In genomic region chr15:34584321-34584668, GRCh38 we compare ENCODE assay signal across 9 cellular contexts. TPM values are rescaled to one million over a fixed set of nuclear protein-coding genes. Genes with fewer than 3 reads are reported as not detected.
A peak's percentile ranks its signal among the peaks of the same experiment; 100 is the strongest.
DNase-seq lines count a peak whose midpoint lies in the region; ATAC-seq, FAIRE-seq and TF ChIP-seq lines count a peak whose summit lies in the region.
"Had no signal": no experiment of that assay in that cellular context is flagged by ENCODE, and none has a peak within 500 bp of the region (broad histone marks: within the 10 kb centered on the region; RNA-seq: fewer than 3 reads in every experiment).

No MANE protein-coding gene starts in this region.

- H3K4me1 ChIP-seq in keratinocyte (ENCODE audit: control insufficient read depth, extremely low read depth, insufficient read depth, low read length) (no peaks in the 10 kb centered on the region), subcutaneous abdominal adipose tissue (ENCODE audit: control insufficient read depth in 5 of 5, insufficient read depth in 5 of 5, low read length in 5 of 5) (peaks cover 2 to 30% (median 28%) of the 10 kb centered on the region in 5 donors)

- intact Hi-C loops in activated CD4-positive, alpha-beta T cell treated with anti-CD3 and anti-CD28 coated beads for 36 hours (cut with DNase I, micrococcal nuclease) = no loop called here

- no peak for ATAC-seq in activated CD4-positive, alpha-beta T cell treated with anti-CD3 and anti-CD28 coated beads for 36 hours

- H3K27ac ChIP-seq in keratinocyte (ENCODE audit: control insufficient read depth, insufficient read depth, low read length) (peak overlapping the region; percentile 43), subcutaneous abdominal adipose tissue (ENCODE audit: low read depth, low read length) (no peak overlapping the region)

- peak overlapping the region; percentile 83 for H2AFZ ChIP-seq in keratinocyte (ENCODE audit: control insufficient read depth, low read length)

- H3K9ac ChIP-seq in keratinocyte (ENCODE audit: control insufficient read depth, extremely low read depth, insufficient read depth, low read length) = peak overlapping the region; percentile 79
- peak overlapping the region in 3 of 5 donors; percentile 54 to 77 (median 70) for H3K9ac ChIP-seq in subcutaneous abdominal adipose tissue (ENCODE audit: low read length in 5 of 5)

- H3K79me2 ChIP-seq in keratinocyte (ENCODE audit: control insufficient read depth, insufficient read depth, low read length) = peaks cover 34% of the 10 kb centered on the region

- H3K27ac Mint-ChIP-seq in activated CD4-positive, alpha-beta T cell treated with anti-CD3 and anti-CD28 coated beads for 36 hours = no peak overlapping the region
- H3K27ac Mint-ChIP-seq in activated CD4-positive, alpha-beta memory T cell treated with anti-CD3 and anti-CD28 coated beads, Interleukin-2, amount 10 ng/mL, durations not matched to agents 7 days and 5 days = peak overlapping the region; percentile 82

- H4K20me1 ChIP-seq in keratinocyte (ENCODE audit: control insufficient read depth, extremely low read depth, insufficient read depth, low read length) = no peaks in the 10 kb centered on the region

- peaks cover 29% of the 10 kb centered on the region for H3K4me1 Mint-ChIP-seq in activated CD4-positive, alpha-beta T cell treated with anti-CD3 and anti-CD28 coated beads for 36 hours
- peaks cover 54% of the 10 kb centered on the region for H3K4me1 Mint-ChIP-seq in activated CD4-positive, alpha-beta memory T cell treated with anti-CD3 and anti-CD28 coated beads, Interleukin-2, amount 10 ng/mL, durations not matched to agents 7 days and 5 days

- H3K36me3 Mint-ChIP-seq in activated CD4-positive, alpha-beta T cell treated with anti-CD3 and anti-CD28 coated beads for 36 hours (ENCODE audit: low read depth) = peaks cover 2% of the 10 kb centered on the region
- peaks cover 18% of the 10 kb centered on the region for H3K36me3 Mint-ChIP-seq in activated CD4-positive, alpha-beta memory T cell treated with anti-CD3 and anti-CD28 coated beads, Interleukin-2, amount 10 ng/mL, durations not matched to agents 7 days and 5 days (ENCODE audit: low read depth)

- peaks cover 16% of the 10 kb centered on the region for H3K27me3 Mint-ChIP-seq in activated CD4-positive, alpha-beta T cell treated with anti-CD3 and anti-CD28 coated beads for 36 hours
- peaks cover 10% of the 10 kb centered on the region for H3K27me3 Mint-ChIP-seq in activated CD4-positive, alpha-beta memory T cell treated with anti-CD3 and anti-CD28 coated beads, Interleukin-2, amount 10 ng/mL, durations not matched to agents 7 days and 5 days

- peak overlapping the region; percentile 91 for H3K4me2 ChIP-seq in keratinocyte (ENCODE audit: control insufficient read depth, extremely low read depth, insufficient read depth, low read depth, low read length)

- no peaks in the 10 kb centered on the region for H3K36me3 ChIP-seq in keratinocyte (ENCODE audit: control insufficient read depth in 2 of 2, extremely low read depth in 1 of 2, insufficient read depth in 2 of 2, low read length in 2 of 2)
- no peaks in the 10 kb centered on the region for H3K36me3 ChIP-seq in subcutaneous abdominal adipose tissue (ENCODE audit: control insufficient read depth in 5 of 5, insufficient read depth in 5 of 5, low read length in 5 of 5)

- H3K9me1 ChIP-seq in keratinocyte (ENCODE audit: control insufficient read depth, extremely low read depth, insufficient read depth, low read length) = no peaks in the 10 kb centered on the region

- POLR2A ChIA-PET in activated CD4-positive, alpha-beta T cell treated with anti-CD3 and anti-CD28 coated beads for 36 hours (lab: Charles Lee) = interaction anchor here (1.5 kb wide), 1 partner anchor 482 kb away, joined by 3 read pairs; the partner anchor contains the start of gene PGBD4
- POLR2A ChIA-PET in activated CD4-positive, alpha-beta memory T cell treated with anti-CD3 and anti-CD28 coated beads, Interleukin-2, amount 10 ng/mL, durations not matched to agents 7 days and 5 days (lab: Charles Lee) = interaction anchor here (1.4 to 4.2 kb wide), 6 partner anchors 217 to 482 kb away, joined by 4 to 53 read pairs (median 10); partner anchors contain the start of genes EMC7, LPCAT4, NOP10 and NUTM1

- H3K27me3 ChIP-seq in keratinocyte (ENCODE audit: control insufficient read depth, extremely low read depth, insufficient read depth, low read length) = no peaks in the 10 kb centered on the region
- peaks cover 0 to 4% (median 0%) of the 10 kb centered on the region in 5 donors for H3K27me3 ChIP-seq in subcutaneous abdominal adipose tissue (ENCODE audit: control insufficient read depth in 5 of 5, insufficient read depth in 4 of 5, low read length in 5 of 5)

- dilution Hi-C loops in keratinocyte (cut with MboI; ENCODE audit: extremely low pct_ligation_motif_present, low sequenced_read_pairs) = no loop called here

- no peak for TF ChIP-seq CTCF in keratinocyte (optimal IDR thresholded peaks at IDR 0.05 in 1 of 3, IDR thresholded peaks at IDR 0.05 in 1 of 3, conservative IDR thresholded peaks at IDR 0.05 in 1 of 3; ENCODE audit: extremely low read depth in 1 of 3, insufficient read depth in 2 of 3, low read length in 3 of 3)

- H3K9me3 ChIP-seq in keratinocyte (ENCODE audit: control insufficient read depth, low read depth, low read length) (no peaks in the 10 kb centered on the region), subcutaneous abdominal adipose tissue (ENCODE audit: control insufficient read depth in 5 of 5, low read length in 5 of 5) (no peaks in the 10 kb centered on the region)

- H3K9me3 Mint-ChIP-seq in activated CD4-positive, alpha-beta T cell treated with anti-CD3 and anti-CD28 coated beads for 36 hours (ENCODE audit: low read depth) = no peaks in the 10 kb centered on the region
- no peaks in the 10 kb centered on the region for H3K9me3 Mint-ChIP-seq in activated CD4-positive, alpha-beta memory T cell treated with anti-CD3 and anti-CD28 coated beads, Interleukin-2, amount 10 ng/mL, durations not matched to agents 7 days and 5 days

- H3K4me3 ChIP-seq in keratinocyte (ENCODE audit: control insufficient read depth in 2 of 3, extremely low read depth in 1 of 3, insufficient read depth in 2 of 3, low read depth in 1 of 3, low read length in 3 of 3) (peak overlapping the region; percentile 74 to 87 (median 81)), subcutaneous abdominal adipose tissue (ENCODE audit: low read depth in 1 of 5, low read length in 5 of 5) (peak overlapping the region in 4 of 5 donors; percentile 71 to 85 (median 76))

- CTCF ChIA-PET in activated CD4-positive, alpha-beta T cell treated with anti-CD3 and anti-CD28 coated beads for 36 hours (lab: Charles Lee) = interaction anchor here (1.7 kb wide), 1 partner anchor 474 kb away, joined by 4 read pairs; no protein-coding TSS in a partner anchor
- CTCF ChIA-PET in activated CD4-positive, alpha-beta memory T cell treated with anti-CD3 and anti-CD28 coated beads, Interleukin-2, amount 10 ng/mL, durations not matched to agents 7 days and 5 days (lab: Charles Lee) = interaction anchor here (1.4 to 1.7 kb wide), 3 partner anchors 241 to 474 kb away, joined by 3 to 7 read pairs (median 4); partner anchors contain the start of genes NOP10 and NUTM1

- no peak for FAIRE-seq in keratinocyte (lab: Jason Lieb, UNC)

- H3K4me3 Mint-ChIP-seq in activated CD4-positive, alpha-beta T cell treated with anti-CD3 and anti-CD28 coated beads for 36 hours = peak overlapping the region; percentile 89
- peak overlapping the region; percentile 85 for H3K4me3 Mint-ChIP-seq in activated CD4-positive, alpha-beta memory T cell treated with anti-CD3 and anti-CD28 coated beads, Interleukin-2, amount 10 ng/mL, durations not matched to agents 7 days and 5 days

- DNase-seq in activated CD4-positive, alpha-beta T cell treated with anti-CD3 and anti-CD28 coated beads for 36 hours = no peak
- DNase-seq in activated CD4-positive, alpha-beta T cell treated with anti-CD3 and anti-CD28 coated beads for 4 hours = no peak
- no peak for DNase-seq in activated CD4-positive, alpha-beta memory T cell treated with anti-CD3 and anti-CD28 coated beads, Interleukin-2, amount 10 ng/mL, durations not matched to agents 7 days and 5 days
- DNase-seq in keratinocyte (ENCODE audit: low read depth, low spot score) = no peak
- DNase-seq in SHP77 treated with DMSO at 0.1 percent for 48 hours (lab: John Stamatoyannopoulos, UW) = no peak
- DNase-seq in activated CD8-positive, alpha-beta memory T cell treated with anti-CD3 and anti-CD28 coated beads for 24 hours = no peak
- no peak for DNase-seq in NK-92 treated with Interleukin-12 subunit alpha and Interleukin-12 subunit beta, amount 100 ng/mL, for 24 hours (lab: John Stamatoyannopoulos, UW)
- DNase-seq: NCI-H226 had no signal

RNA-seq across cellular contexts. Expression of gene GOLGA8B, which starts 0.8 kb away (rescaled TPM):
- 10 to 100 TPM; 47.9 to 49.4 TPM for total RNA-seq in activated CD4-positive, alpha-beta T cell treated with anti-CD3 and anti-CD28 coated beads for 36 hours
- 100 to 1,000 TPM; 252 to 258 TPM for total RNA-seq in activated CD4-positive, alpha-beta memory T cell treated with anti-CD3 and anti-CD28 coated beads, Interleukin-2, amount 10 ng/mL, durations not matched to agents 7 days and 5 days
- 33.8 to 49.5 TPM (median 44.6 TPM) in 3 replicates for polyA plus RNA-seq in keratinocyte
- 86.3 TPM for polyA plus RNA-seq in keratinocyte (2011; ENCODE audit: low read depth)
- 2.0 and 3.8 TPM in 2 replicates for polyA plus RNA-seq in keratinocyte (2011; cell fraction: cytosol; rRNA removed)
- polyA plus RNA-seq in keratinocyte (2011; cell fraction: nucleus; rRNA removed) = 379 and 453 TPM in 2 replicates
- polyA plus RNA-seq in keratinocyte (2012; ENCODE audit: low replicate concordance) = 15.6 and 32.3 TPM in 2 replicates
- polyA minus RNA-seq in keratinocyte = 11.2 to 21.5 TPM (median 16.8 TPM) in 3 replicates
- polyA minus RNA-seq in keratinocyte (2011; cell fraction: cytosol; rRNA and poly(A)+ RNA removed) = 4.4 TPM
- 40.6 and 53.4 TPM in 2 replicates for polyA minus RNA-seq in keratinocyte (2011; cell fraction: nucleus; rRNA and poly(A)+ RNA removed)

Comparison
In these comparisons a context has a peak if more than half of its experiments do, and no peak if none do; other contexts are left out.
1. RNA of gene GOLGA8B, which starts 0.8 kb away (total RNA-seq): 252 to 258 TPM in activated CD4-positive, alpha-beta memory T cell treated with anti-CD3 and anti-CD28 coated beads, Interleukin-2, amount 10 ng/mL, durations not matched to agents 7 days and 5 days; 47.9 to 49.4 TPM in activated CD4-positive, alpha-beta T cell treated with anti-CD3 and anti-CD28 coated beads for 36 hours; every median in the first group is over 4 times any median in the second.